ENCODE assay signal across 14 cellular contexts in the genomic region with DNA sequence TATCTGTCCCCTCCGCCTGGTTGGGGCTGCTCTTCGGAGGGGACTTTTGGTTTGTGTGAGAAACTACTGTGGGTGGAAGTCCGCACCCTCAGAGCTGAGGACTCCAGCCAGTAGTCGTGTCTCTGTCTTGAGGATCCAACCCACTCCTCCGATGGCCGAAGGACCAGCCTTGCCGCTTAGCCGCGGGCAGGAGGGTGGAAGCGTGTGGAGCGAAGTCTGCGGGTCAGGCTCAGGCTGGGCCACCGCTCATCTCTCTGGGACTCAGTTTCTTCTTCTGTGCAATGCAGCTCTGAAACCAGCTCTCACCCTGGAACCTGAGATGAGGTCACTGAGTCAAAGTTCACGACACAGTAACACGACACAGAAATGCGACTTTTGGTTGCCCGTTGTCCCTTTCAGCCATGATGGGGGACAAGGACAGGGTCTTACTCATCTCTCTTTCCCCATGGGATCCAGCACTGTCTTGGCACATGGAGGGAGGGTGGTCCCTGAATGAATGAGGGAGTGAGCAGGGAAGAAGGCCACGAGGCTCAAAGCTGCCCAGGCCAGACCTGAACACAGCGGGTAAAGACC.
DNase-seq lines count a peak whose midpoint lies in the region; ATAC-seq, FAIRE-seq and TF ChIP-seq lines count a peak whose summit lies in the region.
"Had no signal": no experiment of that assay in that cellular context is flagged by ENCODE, and none has a peak within 500 bp of the region (broad histone marks: within the 10 kb centered on the region; RNA-seq: fewer than 3 reads in every experiment).

No MANE protein-coding gene starts in this region.

- H4K91ac ChIP-seq in IMR-90 (ENCODE audit: insufficient read depth, low read depth, low read length): no peak overlapping the region
- H4K91ac ChIP-seq in H1 (replicated peaks; ENCODE audit: insufficient read length, low read length): peak overlapping the region; percentile 22

- no peak for FAIRE-seq in H1 (lab: Jason Lieb, UNC)
- FAIRE-seq: A204.1, G401.6 had no signal

- H2AK9ac ChIP-seq in IMR-90 (replicated peaks; ENCODE audit: low read depth, low read length, poor library complexity): no peak overlapping the region

- H3K4me1 ChIP-seq in IMR-90 (ENCODE audit: control insufficient read depth, insufficient read depth, low read length) (no peaks in the 10 kb centered on the region), H1 (replicated peaks in 1 of 4; ENCODE audit: control insufficient read depth in 3 of 4, insufficient read depth in 4 of 4, low read length in 3 of 4) (peaks cover 0 to 9% (median 2%) of the 10 kb centered on the region in 4 experiments; a peak in 5 of 7 replicates)
- H3K4me1 ChIP-seq: BE2C, Caco-2 had no signal

- H3K9me3 ChIP-seq in IMR-90 (ENCODE audit: control insufficient read depth, insufficient read depth, low read length): no peaks in the 10 kb centered on the region
- no peaks in the 10 kb centered on the region for H3K9me3 ChIP-seq in H1 (ENCODE audit: insufficient read depth in 2 of 2, low read depth in 1 of 2, low read length in 1 of 2)
- H3K9me3 ChIP-seq: BE2C, Caco-2 had no signal

- H3K27ac ChIP-seq in IMR-90 (ENCODE audit: insufficient read depth, low read length) (no peak overlapping the region), H1 (ENCODE audit: low read depth, low read length) (no peak overlapping the region)

- H3K4me3 Mint-ChIP-seq in osteocyte (ENCODE audit: unreplicated experiment): no peak overlapping the region
- H3K4me3 Mint-ChIP-seq: CD4-positive, CD25-positive, alpha-beta regulatory T cell; CD8-positive, alpha-beta memory T cell; H9 had no signal

- no peak overlapping the region for H3K27ac Mint-ChIP-seq in osteocyte (ENCODE audit: unreplicated experiment)
- H3K27ac Mint-ChIP-seq: CD4-positive, CD25-positive, alpha-beta regulatory T cell had no signal

- peaks cover 81% of the 10 kb centered on the region for H3K27me3 Mint-ChIP-seq in osteocyte (ENCODE audit: unreplicated experiment)

- 83% methylated on average over 1 of the region's 19 CpGs; no CpG with 5 or more reads in 1 of the 2 experiments for WGBS in IMR-90 (ENCODE audit: extremely low coverage in 2 of 2, insufficient read length in 1 of 2), 2 experiments
- WGBS in H1 (ENCODE audit: extremely low coverage in 1 of 2, insufficient coverage in 1 of 2, insufficient read length in 1 of 2, insufficient replicate concordance in 2 of 2, low coverage in 1 of 2, low lambda C conversion rate in 2 of 2, missing lambda C conversion rate in 1 of 2), 2 experiments: 94% methylated on average over 19 of the region's 19 CpGs; no CpG with 5 or more reads in 1 of the 2 experiments

- H4K8ac ChIP-seq in IMR-90 (ENCODE audit: low read depth in 2 of 2, low read length in 2 of 2): no peak overlapping the region
- no peak overlapping the region for H4K8ac ChIP-seq in H1 (ENCODE audit: extremely low read depth, insufficient read depth, low read length)

- DNase-seq in GM13976 (ENCODE audit: low spot score) (peak; percentile 27), IMR-90 (no peak), H1 (ENCODE audit: low read depth in 1 of 2, low spot score in 2 of 2) (peak in 1 of 2 experiments; percentile 44), osteocyte (ENCODE audit: extremely low spot score, unreplicated experiment) (peak; percentile 81), Kasumi-1 (lab: John Stamatoyannopoulos, UW) (no peak), NCI-H1417 treated with DMSO at 0.1 percent for 48 hours (lab: John Stamatoyannopoulos, UW) (no peak)

- H4K20me1 ChIP-seq in IMR-90 (ENCODE audit: insufficient read depth, low read length) (0 out of 2 replicates have a peak, but pooled peaks cover 5% of the 10 kb centered on the region), H1 (replicated peaks in 1 of 2; ENCODE audit: control insufficient read depth in 1 of 2, insufficient read depth in 2 of 2, low read length in 2 of 2) (no peaks in the 10 kb centered on the region)

- H2BK120ac ChIP-seq in IMR-90 (ENCODE audit: low read depth, low read length) (no peak overlapping the region), H1 (replicated peaks; ENCODE audit: low read depth, low read length) (no peak overlapping the region)

- H3K23me2 ChIP-seq in H1 (ENCODE audit: low read depth, low read length): no peaks in the 10 kb centered on the region; the same call in 1 of the 2 replicates

- H4K5ac ChIP-seq in IMR-90 (ENCODE audit: low read depth, low read length) (no peak overlapping the region), H1 (ENCODE audit: insufficient read length, low read depth, low read length) (no peak overlapping the region)

- no peak overlapping the region for H2BK20ac ChIP-seq in IMR-90 (ENCODE audit: low read depth, low read length)
- no peak overlapping the region for H2BK20ac ChIP-seq in H1 (ENCODE audit: low read length)

- peak overlapping the region; percentile 56 for H2AFZ ChIP-seq in IMR-90 (replicated peaks; ENCODE audit: low read length, poor library complexity)
- no peak overlapping the region for H2AFZ ChIP-seq in H1 (ENCODE audit: low read length)

- no peak overlapping the region for H2AK5ac ChIP-seq in IMR-90 (ENCODE audit: low read depth, low read length)
- peak overlapping the region; percentile 57; the same call in 1 of the 2 replicates for H2AK5ac ChIP-seq in H1 (ENCODE audit: low read depth, low read length)

- no peak for TF ChIP-seq RAD21 in IMR-90 (IDR thresholded peaks at IDR 0.05; ENCODE audit: low read length)
- TF ChIP-seq RAD21 in H1 (IDR thresholded peaks at IDR 0.05 in 1 of 2, conservative IDR thresholded peaks at IDR 0.05 in 1 of 2; ENCODE audit: low read depth in 2 of 2, low read length in 2 of 2): no peak

- no peak overlapping the region for H3K4me2 ChIP-seq in IMR-90 (ENCODE audit: low read depth, low read length)
- H3K4me2 ChIP-seq in H1 (ENCODE audit: insufficient read depth in 1 of 2, low read depth in 2 of 2, low read length in 2 of 2): no peak overlapping the region

- H2BK5ac ChIP-seq in IMR-90 (ENCODE audit: low read depth, low read length, poor library complexity, severe bottlenecking) (no peak overlapping the region), H1 (ENCODE audit: low read depth, low read length) (no peak overlapping the region)

- H3K27me3 ChIP-seq in IMR-90 (ENCODE audit: control insufficient read depth, insufficient read depth, low read length) (peaks cover 42% of the 10 kb centered on the region), H1 (replicated peaks in 1 of 4; ENCODE audit: control insufficient read depth in 3 of 4, extremely low read depth in 1 of 4, insufficient read depth in 3 of 4, low read length in 3 of 4) (peaks cover 0 to 7% (median 3%) of the 10 kb centered on the region in 4 experiments; a peak in 1 of 7 replicates)

- POLR2A ChIA-PET in IMR-90 (lab: Charles Lee; ENCODE audit: unreplicated experiment): no interaction called here
- POLR2A ChIA-PET in H1 (lab: Charles Lee; ENCODE audit: partially characterized antibody): no interaction called here

- peaks cover 9% of the 10 kb centered on the region for H3K4me1 Mint-ChIP-seq in osteocyte (ENCODE audit: unreplicated experiment)
- H3K4me1 Mint-ChIP-seq: CD4-positive, CD25-positive, alpha-beta regulatory T cell had no signal

- H2BK15ac ChIP-seq in IMR-90 (ENCODE audit: low read depth, low read length) (no peak overlapping the region), H1 (ENCODE audit: low read length) (peak overlapping the region; percentile 97)

- ATAC-seq in IMR-90 (ENCODE audit: low read depth): no peak
- no peak for ATAC-seq in HG03432 (IDR thresholded peaks at IDR 0.05; ENCODE audit: unreplicated experiment)

- H3K9me3 Mint-ChIP-seq in osteocyte (ENCODE audit: unreplicated experiment): no peaks in the 10 kb centered on the region
- H3K9me3 Mint-ChIP-seq: H9 had no signal

- H3K9me1 ChIP-seq in IMR-90 (ENCODE audit: insufficient read depth, low read length): no peaks in the 10 kb centered on the region

- peak overlapping the region; percentile 75 for H2BK12ac ChIP-seq in H1 (ENCODE audit: low read depth, low read length)

- intact Hi-C loops in IMR-90 (cut with micrococcal nuclease): loop anchor here (2.0 to 10.0 kb wide), 4 partner anchors 169 to 565 kb away; no protein-coding TSS in a partner anchor

- H3K4ac ChIP-seq in IMR-90 (ENCODE audit: low read depth, low read length) (no peak overlapping the region), H1 (replicated peaks; ENCODE audit: insufficient read length, low read depth, low read length) (no peak overlapping the region)

- H3K79me1 ChIP-seq in IMR-90 (ENCODE audit: low read depth in 1 of 2, low read length in 2 of 2) (no peaks in the 10 kb centered on the region), H1 (ENCODE audit: low read depth, low read length) (no peaks in the 10 kb centered on the region)

- no peak overlapping the region for H3K56ac ChIP-seq in IMR-90 (ENCODE audit: extremely low read depth, insufficient read depth, low read length)
- H3K56ac ChIP-seq in H1 (replicated peaks; ENCODE audit: insufficient read length, low read depth, low read length): no peak overlapping the region

- H3K36me3 Mint-ChIP-seq in osteocyte (ENCODE audit: unreplicated experiment): no peaks in the 10 kb centered on the region
- H3K36me3 Mint-ChIP-seq: CD4-positive, CD25-positive, alpha-beta regulatory T cell; CD8-positive, alpha-beta memory T cell had no signal

- in situ Hi-C loops in GM13976 (cut with MboI; ENCODE audit: low sequenced_read_pairs, unreplicated experiment): no loop called here
- in situ Hi-C loops in IMR-90 (cut with MboI; ENCODE audit: low sequenced_read_pairs): no loop called here

- H3K14ac ChIP-seq in IMR-90 (replicated peaks; ENCODE audit: low read depth, low read length): no peak overlapping the region
- no peak overlapping the region for H3K14ac ChIP-seq in H1 (ENCODE audit: insufficient read length)

- CTCF ChIA-PET in IMR-90 (lab: Yijun Ruan, JAX) (interaction anchor here (1.5 kb wide), 1 partner anchor 13 kb away, joined by 6 read pairs; no protein-coding TSS in a partner anchor), H1 (lab: Charles Lee; ENCODE audit: partially characterized antibody) (interaction anchor here (0.6 to 5.8 kb wide), 85 partner anchors 9 to 888 kb away, joined by 3 to 66 read pairs (median 4); no protein-coding TSS in a partner anchor)

- TF ChIP-seq POLR2A in IMR-90 (IDR thresholded peaks at IDR 0.05; ENCODE audit: low read depth, low read length) (no peak), H1 (IDR thresholded peaks at IDR 0.05; ENCODE audit: control extremely low read depth in 1 of 2, low read depth in 2 of 2, low read length in 2 of 2) (no peak)

- TF ChIP-seq EP300 in H1 (IDR thresholded peaks at IDR 0.05; ENCODE audit: borderline replicate concordance in 1 of 2, low read depth in 2 of 2, low read length in 2 of 2): no peak

- H3K23ac ChIP-seq in IMR-90 (ENCODE audit: low read depth, low read length) (no peak overlapping the region), H1 (ENCODE audit: insufficient read length) (no peak overlapping the region)

- no peaks in the 10 kb centered on the region for H3K36me3 ChIP-seq in IMR-90 (ENCODE audit: control insufficient read depth, insufficient read depth, low read length)
- no peaks in the 10 kb centered on the region for H3K36me3 ChIP-seq in H1 (ENCODE audit: control insufficient read depth in 2 of 4, insufficient read depth in 4 of 4, low read length in 3 of 4)
- H3K36me3 ChIP-seq: BE2C had no signal

- dilution Hi-C loops in IMR-90 (cut with HindIII; ENCODE audit: low sequenced_read_pairs, unreplicated experiment): no loop called here

- no peak overlapping the region for H3K9ac ChIP-seq in IMR-90 (ENCODE audit: low read depth, low read length)
- H3K9ac ChIP-seq in H1 (replicated peaks in 1 of 4; ENCODE audit: extremely low read depth in 1 of 4, low read depth in 3 of 4, low read length in 3 of 4): no peak overlapping the region

- no TSS peak for BruUV-seq in IMR-90 (replicated peaks; lab: Mats Ljungman, UMichigan)

- no peak overlapping the region for H3K4me3 ChIP-seq in IMR-90 (ENCODE audit: insufficient read depth, low read depth, low read length)
- H3K4me3 ChIP-seq in H1 (ENCODE audit: extremely low read depth in 1 of 4, insufficient read depth in 2 of 4, low read depth in 3 of 4, low read length in 4 of 4): no peak overlapping the region

- TF ChIP-seq CTCF in GM13976 (IDR thresholded peaks at IDR 0.05; ENCODE audit: borderline replicate concordance, control extremely low read depth, extremely low read depth, insufficient read depth, missing control alignments) (no peak), IMR-90 (conservative IDR thresholded peaks at IDR 0.05; ENCODE audit: low read depth, low read length) (no peak), H1 (IDR thresholded peaks at IDR 0.05; ENCODE audit: control extremely low read depth in 1 of 3, insufficient read depth in 1 of 3, low read depth in 1 of 3, low read length in 3 of 3) (no peak), osteocyte (IDR thresholded peaks at IDR 0.05) (no peak)

- no peaks in the 10 kb centered on the region for H3K79me2 ChIP-seq in H1 (ENCODE audit: control insufficient read depth in 1 of 2, insufficient read depth in 2 of 2, low read length in 2 of 2)

- H3K18ac ChIP-seq in IMR-90 (ENCODE audit: low read depth, low read length) (no peak overlapping the region), H1 (ENCODE audit: extremely low read depth, low read length) (no peak overlapping the region)

Comparison
In these comparisons a context has a peak if more than half of its experiments do, and no peak if none do; other contexts are left out.
1. DNase-seq: peak in GM13976 (single experiment) and osteocyte (single experiment); none in IMR-90 (single experiment), Kasumi-1 (0 of 2) and NCI-H1417 treated with DMSO at 0.1 percent for 48 hours (single experiment).